ENCODE assay signal across 8 cellular contexts in genomic region chrX:42375080-42375479, GRCh38.
"Had no signal": no experiment of that assay in that cellular context is flagged by ENCODE, and none has a peak within 500 bp of the region (broad histone marks: within the 10 kb centered on the region; RNA-seq: fewer than 3 reads in every experiment).

No MANE protein-coding gene starts in this region.

- H3K4me2 ChIP-seq: GM23338 had no signal

- H3K9me3 ChIP-seq: HAP-1 had no signal

- H3K4me1 ChIP-seq: HAP-1 had no signal

- H3K36me3 ChIP-seq: HAP-1 had no signal

- H2AFZ ChIP-seq: GM23338 had no signal

- H3K9me3 Mint-ChIP-seq: GM23338 had no signal

- H3K27ac ChIP-seq: HL-60 had no signal

- DNase-seq: H7, HFFc6, IMR-90 had no signal

- H3K27ac Mint-ChIP-seq: GM23338, HFFc6 had no signal

- H3K4me3 ChIP-seq: GM23338, HAP-1, K562 had no signal

- ATAC-seq: GM23338, HCT116, K562 had no signal
